Comparison of ENCODE assay signal across 8 cellular contexts in genomic region chr15:90266061-90266431, GRCh38. TPM values are rescaled to one million over a fixed set of nuclear protein-coding genes. Genes with fewer than 3 reads are reported as not detected.
DNase-seq lines count a peak whose midpoint lies in the region; ATAC-seq and TF ChIP-seq lines count a peak whose summit lies in the region.

No MANE protein-coding gene starts in this region.

- peak overlapping the region; percentile 89 for H3K27ac ChIP-seq in endodermal cell (ENCODE audit: low read depth, low read length)

- peaks cover 23 to 26% of the 10 kb centered on the region in 2 donors for H3K36me3 Mint-ChIP-seq in CD14-positive monocyte
- H3K36me3 Mint-ChIP-seq in activated CD4-positive, alpha-beta T cell treated with anti-CD3 and anti-CD28 coated beads, Interleukin-2, amount 10 ng/mL, durations not matched to agents 7 days and 5 days (ENCODE audit: low read depth) = peaks cover 27% of the 10 kb centered on the region
- H3K36me3 Mint-ChIP-seq in endodermal cell (ENCODE audit: low read depth) = peaks cover 33% of the 10 kb centered on the region
- H3K36me3 Mint-ChIP-seq in stimulated activated naive CD8-positive, alpha-beta T cell treated with anti-CD3 and anti-CD28 coated beads, Interleukin-15, Interleukin-2, amounts not matched to agents 100 ng/mL and 50 ng/mL, for 24 hours (ENCODE audit: low read depth) = peaks cover 36% of the 10 kb centered on the region

- H3K9ac ChIP-seq in endodermal cell (ENCODE audit: extremely low read depth, low read length, poor library complexity, severe bottlenecking) (peak overlapping the region; percentile 82), mucosa of stomach (ENCODE audit: low read length) (peak overlapping the region; percentile 91)

- peaks cover 31% of the 10 kb centered on the region for H3K36me3 ChIP-seq in endodermal cell (ENCODE audit: control insufficient read depth, insufficient read depth, low read length)
- H3K36me3 ChIP-seq in mucosa of stomach (ENCODE audit: control insufficient read depth, insufficient read depth, low read length) = no peaks in the 10 kb centered on the region

- H3K4me3 Mint-ChIP-seq in CD14-positive monocyte (peak overlapping the region; percentile 94 to 95), endodermal cell (peak overlapping the region; percentile 88)
- peak overlapping the region; percentile 95 for H3K4me3 Mint-ChIP-seq in activated CD4-positive, alpha-beta T cell treated with anti-CD3 and anti-CD28 coated beads, Interleukin-2, amount 10 ng/mL, durations not matched to agents 7 days and 5 days
- H3K4me3 Mint-ChIP-seq in stimulated activated naive CD8-positive, alpha-beta T cell treated with anti-CD3 and anti-CD28 coated beads, Interleukin-15, Interleukin-2, amounts not matched to agents 100 ng/mL and 50 ng/mL, for 24 hours = peak overlapping the region; percentile 98

- no peaks in the 10 kb centered on the region for H3K4me1 ChIP-seq in endodermal cell (ENCODE audit: control insufficient read depth, insufficient read depth, low read length)
- H3K4me1 ChIP-seq in mucosa of stomach (ENCODE audit: control insufficient read depth, insufficient read depth, low read length) = peaks cover 19% of the 10 kb centered on the region

- intact Hi-C loops in CD14-positive monocyte (cut with micrococcal nuclease) = loop anchor here in 1 of 2 donors (5.0 kb wide), 1 partner anchor 34 kb away; the partner anchor contains the start of genes CIB1 and GDPGP1

- H3K27ac Mint-ChIP-seq in CD14-positive monocyte (peak overlapping the region; percentile 91 to 98 (median 97)), endodermal cell (peak overlapping the region; percentile 95)
- H3K27ac Mint-ChIP-seq in activated CD4-positive, alpha-beta T cell treated with anti-CD3 and anti-CD28 coated beads, Interleukin-2, amount 10 ng/mL, durations not matched to agents 7 days and 5 days = peak overlapping the region; percentile 96
- H3K27ac Mint-ChIP-seq in stimulated activated naive CD8-positive, alpha-beta T cell treated with anti-CD3 and anti-CD28 coated beads, Interleukin-15, Interleukin-2, amounts not matched to agents 100 ng/mL and 50 ng/mL, for 24 hours = peak overlapping the region; percentile 99

- DNase-seq in CD14-positive monocyte (ENCODE audit: low spot score) (peak; percentile 31), M059J (ENCODE audit: low read depth) (peak; percentile 55), endodermal cell (peak; percentile 71), GOT3 (lab: John Stamatoyannopoulos, UW) (no peak)
- DNase-seq in activated CD4-positive, alpha-beta T cell treated with anti-CD3 and anti-CD28 coated beads, Interleukin-2, amount 10 ng/mL, durations not matched to agents 7 days and 5 days = peak; percentile 55

- H3K9me3 ChIP-seq in endodermal cell (ENCODE audit: control insufficient read depth, low read length) (no peaks in the 10 kb centered on the region), mucosa of stomach (ENCODE audit: control insufficient read depth, low read length) (no peaks in the 10 kb centered on the region)

- H3K27me3 Mint-ChIP-seq in CD14-positive monocyte (ENCODE audit: low read depth in 3 of 3) (peaks cover 0 to 2% (median 0%) of the 10 kb centered on the region in 3 donors), endodermal cell (ENCODE audit: insufficient read depth) (peaks cover 1% of the 10 kb centered on the region)
- H3K27me3 Mint-ChIP-seq in activated CD4-positive, alpha-beta T cell treated with anti-CD3 and anti-CD28 coated beads, Interleukin-2, amount 10 ng/mL, durations not matched to agents 7 days and 5 days = no peaks in the 10 kb centered on the region
- no peaks in the 10 kb centered on the region for H3K27me3 Mint-ChIP-seq in stimulated activated naive CD8-positive, alpha-beta T cell treated with anti-CD3 and anti-CD28 coated beads, Interleukin-15, Interleukin-2, amounts not matched to agents 100 ng/mL and 50 ng/mL, for 24 hours

- WGBS in endodermal cell (ENCODE audit: insufficient coverage in 1 of 2, insufficient read length in 1 of 2), 2 experiments = 0% methylated on average over 8 to 16 of the region's 16 CpGs

- POLR2A ChIA-PET in activated CD4-positive, alpha-beta T cell treated with anti-CD3 and anti-CD28 coated beads, Interleukin-2, amount 10 ng/mL, durations not matched to agents 7 days and 5 days (lab: Charles Lee) = interaction anchor here (0.9 kb wide), 1 partner anchor 32 kb away, joined by 5 read pairs; the partner anchor contains the start of genes CIB1 and GDPGP1

- ATAC-seq in GM19455 (IDR thresholded peaks at IDR 0.05; ENCODE audit: unreplicated experiment) = peak; percentile 10

- H3K4me1 Mint-ChIP-seq in CD14-positive monocyte (peaks cover 41% of the 10 kb centered on the region), endodermal cell (peaks cover 23% of the 10 kb centered on the region)
- peaks cover 45% of the 10 kb centered on the region for H3K4me1 Mint-ChIP-seq in activated CD4-positive, alpha-beta T cell treated with anti-CD3 and anti-CD28 coated beads, Interleukin-2, amount 10 ng/mL, durations not matched to agents 7 days and 5 days
- H3K4me1 Mint-ChIP-seq in stimulated activated naive CD8-positive, alpha-beta T cell treated with anti-CD3 and anti-CD28 coated beads, Interleukin-15, Interleukin-2, amounts not matched to agents 100 ng/mL and 50 ng/mL, for 24 hours (ENCODE audit: low read depth) = peaks cover 53% of the 10 kb centered on the region

- CTCF ChIA-PET in activated CD4-positive, alpha-beta T cell treated with anti-CD3 and anti-CD28 coated beads, Interleukin-2, amount 10 ng/mL, durations not matched to agents 7 days and 5 days (lab: Charles Lee) = interaction anchor here (1.1 to 1.5 kb wide), 3 partner anchors 27 to 124 kb away, joined by 3 to 8 read pairs (median 4); partner anchors contain the start of genes CIB1 and GDPGP1

- H3K9me3 Mint-ChIP-seq in CD14-positive monocyte = no peaks in the 10 kb centered on the region
- H3K9me3 Mint-ChIP-seq in activated CD4-positive, alpha-beta T cell treated with anti-CD3 and anti-CD28 coated beads, Interleukin-2, amount 10 ng/mL, durations not matched to agents 7 days and 5 days = no peaks in the 10 kb centered on the region
- H3K9me3 Mint-ChIP-seq in endodermal cell = no peaks in the 10 kb centered on the region
- H3K9me3 Mint-ChIP-seq in stimulated activated naive CD8-positive, alpha-beta T cell treated with anti-CD3 and anti-CD28 coated beads, Interleukin-15, Interleukin-2, amounts not matched to agents 100 ng/mL and 50 ng/mL, for 24 hours = no peaks in the 10 kb centered on the region

- H3K27me3 ChIP-seq in endodermal cell (ENCODE audit: control insufficient read depth, insufficient read depth, low read length, poor library complexity, severe bottlenecking) = no peaks in the 10 kb centered on the region
- H3K27me3 ChIP-seq in mucosa of stomach (ENCODE audit: control insufficient read depth, insufficient read depth, low read length) = no peaks in the 10 kb centered on the region

- peak overlapping the region; percentile 94 for H3K4me3 ChIP-seq in endodermal cell (ENCODE audit: low read length)
- peak overlapping the region; percentile 81 for H3K4me3 ChIP-seq in mucosa of stomach (ENCODE audit: low read length)

- no peak for TF ChIP-seq CTCF in CD14-positive monocyte (IDR thresholded peaks at IDR 0.05)
- TF ChIP-seq CTCF in endodermal cell (conservative IDR thresholded peaks at IDR 0.05) = no peak

RNA-seq across cellular contexts. Expression of gene NGRN, which starts 0.6 kb away (rescaled TPM):
- 10 to 100 TPM; 18.9 to 20.3 TPM for polyA plus RNA-seq in CD14-positive monocyte
- total RNA-seq in M059J (2014; rRNA removed; shearing (Covaris generic)) = 101 and 125 TPM in 2 replicates
- 10 to 100 TPM; 28.5 to 30.0 TPM for total RNA-seq in activated CD4-positive, alpha-beta T cell treated with anti-CD3 and anti-CD28 coated beads, Interleukin-2, amount 10 ng/mL, durations not matched to agents 7 days and 5 days
- 100 to 1,000 TPM in 1 of 2 donors, 10 to 100 TPM in 1; 89.3 to 103 TPM for total RNA-seq in endodermal cell
- 100 TPM for polyA plus RNA-seq in endodermal cell (2013, experiment 1 of 2)
- polyA plus RNA-seq in endodermal cell (2013, experiment 2 of 2) = 98.5 TPM

RNA-seq across cellular contexts. Expression of gene TTLL13, which starts 16.7 kb away (rescaled TPM):
- under 1 TPM in 1 of 2 donors, not detected in 1; 0.08 TPM for polyA plus RNA-seq in CD14-positive monocyte
- total RNA-seq in M059J (2014; rRNA removed; shearing (Covaris generic)) = 0.42 TPM in 1 of 2 replicates, not detected in the other
- total RNA-seq in activated CD4-positive, alpha-beta T cell treated with anti-CD3 and anti-CD28 coated beads, Interleukin-2, amount 10 ng/mL, durations not matched to agents 7 days and 5 days = under 1 TPM; 0.45 to 0.87 TPM
- total RNA-seq in endodermal cell = under 1 TPM; 0.15 to 0.46 TPM
- 0.21 TPM for polyA plus RNA-seq in endodermal cell (2013, experiment 1 of 2)
- not detected for polyA plus RNA-seq in endodermal cell (2013, experiment 2 of 2)

RNA-seq across cellular contexts. Expression of gene GDPGP1, which starts 32.0 kb away (rescaled TPM):
- polyA plus RNA-seq in CD14-positive monocyte = under 1 TPM; 0.53 to 0.91 TPM
- 3.5 and 11.2 TPM in 2 replicates for total RNA-seq in M059J (2014; rRNA removed; shearing (Covaris generic))
- 1 to 10 TPM; 9.8 to 10.0 TPM for total RNA-seq in activated CD4-positive, alpha-beta T cell treated with anti-CD3 and anti-CD28 coated beads, Interleukin-2, amount 10 ng/mL, durations not matched to agents 7 days and 5 days
- total RNA-seq in endodermal cell = 1 to 10 TPM; 4.8 to 5.4 TPM
- polyA plus RNA-seq in endodermal cell (2013, experiment 1 of 2) = 1.9 TPM
- 3.3 TPM for polyA plus RNA-seq in endodermal cell (2013, experiment 2 of 2)

RNA-seq across cellular contexts. Expression of gene CIB1, which starts 32.3 kb away (rescaled TPM):
- polyA plus RNA-seq in CD14-positive monocyte = 100 to 1,000 TPM; 169 to 197 TPM
- 45.1 and 51.4 TPM in 2 replicates for total RNA-seq in M059J (2014; rRNA removed; shearing (Covaris generic))
- total RNA-seq in activated CD4-positive, alpha-beta T cell treated with anti-CD3 and anti-CD28 coated beads, Interleukin-2, amount 10 ng/mL, durations not matched to agents 7 days and 5 days = 10 to 100 TPM; 75.4 to 83.5 TPM
- total RNA-seq in endodermal cell = 10 to 100 TPM; 31.3 to 34.0 TPM
- 19.0 TPM for polyA plus RNA-seq in endodermal cell (2013, experiment 1 of 2)
- polyA plus RNA-seq in endodermal cell (2013, experiment 2 of 2) = 19.4 TPM
